11 cellular contexts compared by ENCODE assay signal in the genomic region with DNA sequence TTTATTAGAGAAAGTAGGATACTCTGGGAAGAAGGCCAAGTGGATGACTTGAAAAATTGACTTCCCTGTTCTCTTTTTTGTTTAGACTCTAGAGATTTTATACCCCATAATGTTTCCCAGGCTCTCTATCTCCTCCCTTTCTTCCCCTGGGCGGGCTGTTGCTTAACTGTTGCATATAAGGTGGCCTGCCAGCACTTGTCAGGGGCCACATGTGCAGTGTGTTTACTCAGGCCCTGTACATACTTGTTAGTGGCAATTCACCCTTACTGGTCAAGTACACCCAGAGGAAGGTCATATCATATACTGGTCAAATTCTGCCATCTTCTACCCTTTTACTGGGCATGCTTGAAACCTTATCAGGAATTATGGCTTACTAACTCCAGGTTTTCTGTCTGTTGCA.
A peak's percentile ranks its signal among the peaks of the same experiment; 100 is the strongest.
DNase-seq lines count a peak whose midpoint lies in the region; ATAC-seq and TF ChIP-seq lines count a peak whose summit lies in the region.
"Had no signal": no experiment of that assay in that cellular context is flagged by ENCODE, and none has a peak within 500 bp of the region (broad histone marks: within the 10 kb centered on the region; RNA-seq: fewer than 3 reads in every experiment).

No MANE protein-coding gene starts in this region.

- H3K27ac ChIP-seq in epithelial cell of prostate: peak overlapping the region; percentile 95
- no peak overlapping the region for H3K27ac ChIP-seq in osteoblast (ENCODE audit: low read depth, low read length)
- no peak overlapping the region for H3K27ac ChIP-seq in testis

- DNase-seq in DMS53 treated with DMSO at 0.1 percent for 48 hours (lab: John Stamatoyannopoulos, UW; ENCODE audit: unreplicated experiment): peak; percentile 78
- DNase-seq in NCI-H146 treated with DMSO at 0.1 percent for 48 hours (lab: John Stamatoyannopoulos, UW; ENCODE audit: unreplicated experiment): peak; percentile 17
- peak; percentile 41 for DNase-seq in epithelial cell of prostate (ENCODE audit: low read depth, low spot score)
- no peak for DNase-seq in osteoblast (ENCODE audit: insufficient read length, low spot score, missing footprints)
- DNase-seq in testis: no peak
- DNase-seq in RPMI8226: no peak
- DNase-seq: activated CD8-positive, alpha-beta memory T cell treated with anti-CD3 and anti-CD28 coated beads for 24 hours; CD8-positive, alpha-beta T cell; T-helper 1 cell had no signal

- no peaks in the 10 kb centered on the region for H3K79me2 ChIP-seq in osteoblast (ENCODE audit: insufficient read depth, low read length)

- no peak overlapping the region for H2AFZ ChIP-seq in osteoblast (ENCODE audit: low read length)

- TF ChIP-seq CTCF in osteoblast (IDR thresholded peaks at IDR 0.05; ENCODE audit: extremely low read depth, low read depth, low read length): no peak
- TF ChIP-seq CTCF in testis (IDR thresholded peaks at IDR 0.05): no peak

- H3K4me1 ChIP-seq in osteoblast (ENCODE audit: insufficient read depth, low read length) (no peaks in the 10 kb centered on the region), testis (no peaks in the 10 kb centered on the region)

- no peaks in the 10 kb centered on the region for H3K36me3 ChIP-seq in osteoblast (ENCODE audit: insufficient read depth, low read length)
- H3K36me3 ChIP-seq in testis (ENCODE audit: low read depth, missing control alignments): no peaks in the 10 kb centered on the region

- ATAC-seq in GM19397 (IDR thresholded peaks at IDR 0.05; ENCODE audit: unreplicated experiment) (no peak), GM18520 (IDR thresholded peaks at IDR 0.05; ENCODE audit: unreplicated experiment) (no peak)
- ATAC-seq: CD8-positive, alpha-beta T cell had no signal

- H3K27me3 ChIP-seq in osteoblast (ENCODE audit: insufficient read depth, low read length) (no peaks in the 10 kb centered on the region), testis (no peaks in the 10 kb centered on the region)

- 43 to 71% methylated on average over 1 of the region's 1 CpG for WGBS in testis, 2 donors

- no peaks in the 10 kb centered on the region for H4K20me1 ChIP-seq in osteoblast (ENCODE audit: insufficient read depth, low read length)

- H3K4me3 ChIP-seq in osteoblast (ENCODE audit: insufficient read depth, low read length): no peak overlapping the region
- no peak overlapping the region for H3K4me3 ChIP-seq in testis

- H3K9me3 ChIP-seq in osteoblast (ENCODE audit: low read depth, low read length): no peaks in the 10 kb centered on the region
- no peaks in the 10 kb centered on the region for H3K9me3 ChIP-seq in testis

- H3K4me2 ChIP-seq in osteoblast (ENCODE audit: insufficient read depth, low read length): peak overlapping the region; percentile 10

- intact Hi-C loops in testis (cut with DNase I; ENCODE audit: low total_unique reads): no loop called here

- TF ChIP-seq POLR2A in testis (IDR thresholded peaks at IDR 0.05): no peak

Comparison
In these comparisons a context has a peak if more than half of its experiments do, and no peak if none do; other contexts are left out.
1. DNase-seq: peak in DMS53 treated with DMSO at 0.1 percent for 48 hours (single experiment), NCI-H146 treated with DMSO at 0.1 percent for 48 hours (single experiment) and epithelial cell of prostate (single experiment); none in osteoblast (single experiment), testis (single experiment) and RPMI8226 (single experiment).